8 cellular contexts compared by ENCODE assay signal in the genomic region with DNA sequence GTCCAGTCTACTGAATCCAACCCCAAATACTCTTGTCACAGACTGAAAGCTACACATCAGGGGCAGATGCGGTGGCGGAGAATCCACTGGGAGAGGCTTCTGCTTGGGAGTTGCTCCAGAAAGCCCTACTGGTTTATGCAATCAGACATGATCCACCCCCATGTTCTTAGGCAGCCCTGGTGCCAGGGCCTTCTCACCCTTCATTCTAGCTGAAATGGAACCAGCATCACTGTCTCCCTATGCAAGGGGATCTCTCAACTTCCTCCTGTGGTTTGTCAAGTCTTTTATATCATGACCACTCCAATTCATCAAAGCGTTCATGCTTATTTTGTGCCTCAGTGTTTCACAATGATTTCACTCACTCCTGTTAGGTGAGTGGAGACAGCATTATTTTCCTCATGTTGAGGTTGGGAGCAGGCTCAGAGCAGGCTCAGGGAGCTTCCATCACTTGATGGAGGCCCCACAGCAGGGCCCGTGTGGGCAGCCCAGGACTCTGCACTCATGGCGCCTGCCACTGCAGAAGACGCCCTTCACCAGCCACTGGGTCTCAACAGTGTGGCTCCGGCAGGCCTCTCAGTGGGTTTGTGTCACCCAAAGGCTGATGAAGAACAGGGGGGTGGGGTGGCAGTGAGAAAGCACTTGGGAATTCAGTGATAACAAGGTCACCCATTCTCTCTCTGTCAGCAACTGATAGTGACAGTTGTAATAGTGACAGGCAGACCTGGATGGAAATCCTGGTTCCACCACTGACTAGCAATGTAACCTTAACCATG.
DNase-seq lines count a peak whose midpoint lies in the region; ATAC-seq and TF ChIP-seq lines count a peak whose summit lies in the region.

No MANE protein-coding gene starts in this region.

- no peaks in the 10 kb centered on the region for H3K9me3 ChIP-seq in CD4-positive, alpha-beta T cell (ENCODE audit: control insufficient read depth, low read length)

- H3K4me1 Mint-ChIP-seq in CD4-positive, alpha-beta T cell (ENCODE audit: low read depth): peaks cover 53% of the 10 kb centered on the region
- peaks cover 87% of the 10 kb centered on the region for H3K4me1 Mint-ChIP-seq in activated CD4-positive, alpha-beta memory T cell treated with anti-CD3 and anti-CD28 coated beads, Interleukin-2, amount 10 ng/mL, durations not matched to agents 7 days and 5 days

- POLR2A ChIA-PET in CD4-positive, alpha-beta T cell (lab: Charles Lee): interaction anchor here (0.7 to 2.1 kb wide), 11 partner anchors 11 to 556 kb away, joined by 3 to 26 read pairs (median 4); partner anchors contain the start of genes CD58 and TTF2
- POLR2A ChIA-PET in activated CD4-positive, alpha-beta memory T cell treated with anti-CD3 and anti-CD28 coated beads, Interleukin-2, amount 10 ng/mL, durations not matched to agents 7 days and 5 days (lab: Charles Lee): interaction anchor here (0.7 to 3.8 kb wide), 20 partner anchors 10 to 558 kb away, joined by 3 to 92 read pairs (median 5); partner anchors contain the start of genes CD58 and TTF2

- H3K27ac Mint-ChIP-seq in CD4-positive, alpha-beta T cell: peak overlapping the region; percentile 89
- H3K27ac Mint-ChIP-seq in activated CD4-positive, alpha-beta memory T cell treated with anti-CD3 and anti-CD28 coated beads, Interleukin-2, amount 10 ng/mL, durations not matched to agents 7 days and 5 days: peak overlapping the region; percentile 89

- CTCF ChIA-PET in CD4-positive, alpha-beta T cell (lab: Charles Lee): interaction anchor here (0.5 to 5.3 kb wide), 10 partner anchors 11 to 364 kb away, joined by 3 to 25 read pairs (median 6); partner anchors contain the start of gene CD58
- CTCF ChIA-PET in activated CD4-positive, alpha-beta memory T cell treated with anti-CD3 and anti-CD28 coated beads, Interleukin-2, amount 10 ng/mL, durations not matched to agents 7 days and 5 days (lab: Charles Lee): interaction anchor here (0.7 to 9.3 kb wide), 8 partner anchors 11 to 365 kb away, joined by 3 to 129 read pairs (median 6); partner anchors contain the start of gene CD58

- TF ChIP-seq CTCF in CD4-positive, alpha-beta T cell (IDR thresholded peaks at IDR 0.05): no peak

- peak in 1 of 10 experiments; percentile 18 for DNase-seq in CD4-positive, alpha-beta T cell
- DNase-seq in activated CD4-positive, alpha-beta memory T cell treated with anti-CD3 and anti-CD28 coated beads, Interleukin-2, amount 10 ng/mL, durations not matched to agents 7 days and 5 days: peak; percentile 33
- DNase-seq in left lobe of liver (ENCODE audit: low spot score): no peak
- DNase-seq in foreskin melanocyte: no peak
- no peak for DNase-seq in effector CD8-positive, alpha-beta T cell (lab: John Stamatoyannopoulos, UW)

- intact Hi-C loops in CD4-positive, alpha-beta T cell (cut with DNase I, micrococcal nuclease): loop anchor here (1.0 to 5.0 kb wide), 4 partner anchors 12 to 786 kb away; no protein-coding TSS in a partner anchor

- no peak overlapping the region for H3K4me3 Mint-ChIP-seq in CD4-positive, alpha-beta T cell
- H3K4me3 Mint-ChIP-seq in activated CD4-positive, alpha-beta memory T cell treated with anti-CD3 and anti-CD28 coated beads, Interleukin-2, amount 10 ng/mL, durations not matched to agents 7 days and 5 days: no peak overlapping the region

- H3K27me3 Mint-ChIP-seq in CD4-positive, alpha-beta T cell: no peaks in the 10 kb centered on the region
- H3K27me3 Mint-ChIP-seq in activated CD4-positive, alpha-beta memory T cell treated with anti-CD3 and anti-CD28 coated beads, Interleukin-2, amount 10 ng/mL, durations not matched to agents 7 days and 5 days: no peaks in the 10 kb centered on the region

- H3K9me3 Mint-ChIP-seq in CD4-positive, alpha-beta T cell: no peaks in the 10 kb centered on the region
- no peaks in the 10 kb centered on the region for H3K9me3 Mint-ChIP-seq in activated CD4-positive, alpha-beta memory T cell treated with anti-CD3 and anti-CD28 coated beads, Interleukin-2, amount 10 ng/mL, durations not matched to agents 7 days and 5 days

- H3K27me3 ChIP-seq in CD4-positive, alpha-beta T cell (ENCODE audit: control insufficient read depth, insufficient read depth, low read length): no peaks in the 10 kb centered on the region

- H3K27ac ChIP-seq in CD4-positive, alpha-beta T cell (ENCODE audit: low read depth, low read length): peak overlapping the region; percentile 76

- H3K36me3 Mint-ChIP-seq in CD4-positive, alpha-beta T cell (ENCODE audit: low read depth): no peaks in the 10 kb centered on the region
- H3K36me3 Mint-ChIP-seq in activated CD4-positive, alpha-beta memory T cell treated with anti-CD3 and anti-CD28 coated beads, Interleukin-2, amount 10 ng/mL, durations not matched to agents 7 days and 5 days (ENCODE audit: low read depth): peaks cover 39% of the 10 kb centered on the region

- ATAC-seq in CD4-positive, alpha-beta T cell (ENCODE audit: poor library complexity): no peak
- ATAC-seq in HG03064 (IDR thresholded peaks at IDR 0.05; ENCODE audit: low read depth, unreplicated experiment) (peak; percentile 2), left lobe of liver (peak; percentile 8), HG03095 (IDR thresholded peaks at IDR 0.05; ENCODE audit: unreplicated experiment) (no peak), HG03520 (IDR thresholded peaks at IDR 0.05; ENCODE audit: unreplicated experiment) (no peak)

Comparison
In these comparisons a context has a peak if more than half of its experiments do, and no peak if none do; other contexts are left out.
1. ATAC-seq: peak in HG03064 (single experiment) and left lobe of liver (single experiment); none in CD4-positive, alpha-beta T cell (single experiment), HG03095 (single experiment) and HG03520 (single experiment).